13 cellular contexts compared by ENCODE assay signal in genomic region chr1:203381151-203381751, GRCh38. TPM values are rescaled to one million over a fixed set of nuclear protein-coding genes. Genes with fewer than 3 reads are reported as not detected.
A peak's percentile ranks its signal among the peaks of the same experiment; 100 is the strongest.
DNase-seq lines count a peak whose midpoint lies in the region; ATAC-seq and TF ChIP-seq lines count a peak whose summit lies in the region.
"Had no signal": no experiment of that assay in that cellular context is flagged by ENCODE, and none has a peak within 500 bp of the region (broad histone marks: within the 10 kb centered on the region; RNA-seq: fewer than 3 reads in every experiment).

No MANE protein-coding gene starts in this region.

- intact Hi-C loops in left ventricle myocardium inferior (cut with micrococcal nuclease) (no loop called here), Right ventricle myocardium inferior (cut with DNase I) (no loop called here)

- H3K36me3 ChIP-seq in left ventricle myocardium inferior (no peaks in the 10 kb centered on the region), MM.1S (replicated peaks; ENCODE audit: insufficient read depth, low read length) (no peaks in the 10 kb centered on the region), hepatocyte (replicated peaks; ENCODE audit: insufficient read depth, low read depth) (no peaks in the 10 kb centered on the region)

- H3K4me3 ChIP-seq in left ventricle myocardium inferior (no peak overlapping the region), MM.1S (ENCODE audit: low read length) (no peak overlapping the region), hepatocyte (no peak overlapping the region)
- H3K4me3 ChIP-seq: A549, psoas muscle had no signal

- H3K4me1 ChIP-seq in left ventricle myocardium inferior = peaks cover 41% of the 10 kb centered on the region
- H3K4me1 ChIP-seq in MM.1S (ENCODE audit: low read length) = peaks cover 15% of the 10 kb centered on the region
- H3K4me1 ChIP-seq in hepatocyte (ENCODE audit: insufficient read depth) = peaks cover 30% of the 10 kb centered on the region
- H3K4me1 ChIP-seq: A549 had no signal

- H3K4me2 ChIP-seq in MM.1S (ENCODE audit: low read depth, low read length) (peak overlapping the region; percentile 39; the same call in 1 of the 2 replicates), hepatocyte (no peak overlapping the region)
- H3K4me2 ChIP-seq: A549 had no signal

- H3K79me2 ChIP-seq in MM.1S (ENCODE audit: low read length) (no peaks in the 10 kb centered on the region), hepatocyte (no peaks in the 10 kb centered on the region)

- H3K27ac ChIP-seq in left ventricle myocardium inferior (replicated peaks) = peak overlapping the region; percentile 31
- H3K27ac ChIP-seq in MM.1S (ENCODE audit: low read length) = no peak overlapping the region
- peak overlapping the region; percentile 18 for H3K27ac ChIP-seq in hepatocyte
- H3K27ac ChIP-seq: A549, psoas muscle had no signal

- 0 out of 2 replicates have a peak, but pooled peaks cover 3% of the 10 kb centered on the region for H3F3A ChIP-seq in MM.1S (ENCODE audit: insufficient read depth, low read length)

- WGBS in hepatocyte (ENCODE audit: low lambda C conversion rate, missing lambda C conversion rate) = 89% methylated on average over 2 of the region's 2 CpGs

- TF ChIP-seq CTCF in left ventricle myocardium inferior (IDR thresholded peaks at IDR 0.05; ENCODE audit: borderline replicate concordance) = no peak
- no peak for TF ChIP-seq CTCF in MM.1S (IDR thresholded peaks at IDR 0.05; ENCODE audit: low read length)
- no peak for TF ChIP-seq CTCF in hepatocyte (IDR thresholded peaks at IDR 0.05; ENCODE audit: poor library complexity)

- no peaks in the 10 kb centered on the region for H3K9me3 ChIP-seq in left ventricle myocardium inferior (replicated peaks)
- no peaks in the 10 kb centered on the region for H3K9me3 ChIP-seq in MM.1S (replicated peaks; ENCODE audit: insufficient read depth, low read length)
- H3K9me3 ChIP-seq in hepatocyte (ENCODE audit: low read depth) = no peaks in the 10 kb centered on the region
- H3K9me3 ChIP-seq: A549, psoas muscle had no signal

- H2AFZ ChIP-seq in MM.1S (ENCODE audit: low read length) (no peak overlapping the region), hepatocyte (no peak overlapping the region)

- H3K9ac ChIP-seq in MM.1S (ENCODE audit: low read length) = no peak overlapping the region

- H4K20me1 ChIP-seq in MM.1S (ENCODE audit: insufficient read depth, low read length) (no peaks in the 10 kb centered on the region), hepatocyte (ENCODE audit: insufficient read depth, poor library complexity, severe bottlenecking) (no peaks in the 10 kb centered on the region)

- no peaks in the 10 kb centered on the region for H3K9me2 ChIP-seq in MM.1S (replicated peaks; ENCODE audit: insufficient read depth, low read length)
- H3K9me2 ChIP-seq in hepatocyte (replicated peaks; ENCODE audit: insufficient read depth) = no peaks in the 10 kb centered on the region

- H3K27me3 ChIP-seq in left ventricle myocardium inferior (ENCODE audit: low read depth) (no peaks in the 10 kb centered on the region), MM.1S (replicated peaks; ENCODE audit: insufficient read depth, low read length) (no peaks in the 10 kb centered on the region), hepatocyte (no peaks in the 10 kb centered on the region)

- ATAC-seq in Right ventricle myocardium inferior = no peak
- ATAC-seq: A549, psoas muscle had no signal

- DNase-seq in left ventricle myocardium inferior (no peak), Right ventricle myocardium inferior (ENCODE audit: missing footprints) (no peak), MM.1S (peak; percentile 67), hepatocyte (ENCODE audit: low spot score) (no peak), putamen (ENCODE audit: low spot score) (no peak), HT-29 (ENCODE audit: low spot score) (no peak), NCI-H510A treated with DMSO at 0.1 percent for 48 hours (lab: John Stamatoyannopoulos, UW) (no peak)
- DNase-seq in activated CD8-positive, alpha-beta memory T cell treated with anti-CD3 and anti-CD28 coated beads for 24 hours = no peak
- DNase-seq: effector CD4-positive, alpha-beta T cell; H9; psoas muscle; T-helper 9 cell had no signal

RNA-seq across cellular contexts. Expression of gene FMOD, which starts 30.3 kb away (rescaled TPM):
- total RNA-seq in left ventricle myocardium inferior (11.2 TPM), Right ventricle myocardium inferior (7.7 TPM), hepatocyte (118 and 132 TPM in 2 replicates)
- 125 and 161 TPM in 2 replicates for polyA plus RNA-seq in hepatocyte
- 0.10 TPM in 1 of 2 replicates, not detected in the other for total RNA-seq in HT-29 (2014; rRNA removed; shearing (Covaris generic))
- total RNA-seq: H9 had no signal
